1 cellular context compared by ENCODE assay signal in genomic region chr2:121689356-121689755, GRCh38.
TF ChIP-seq lines count a peak whose summit lies in the region.

No MANE protein-coding gene starts in this region.

TF ChIP-seq in HepG2, 621 proteins besides CTCF, POLR2A, EP300 and RAD21 (continued from another document):
- TF ChIP-seq E2F5 (CRISPR knock-in tag; conservative IDR thresholded peaks at IDR 0.05) (no peak), ESRRA (CRISPR knock-in tag; IDR thresholded peaks at IDR 0.05; ENCODE audit: low read depth) (no peak), ZNF44 (CRISPR knock-in tag; IDR thresholded peaks at IDR 0.05) (0 out of 2 replicates have a peak, but pooled peaks have one; percentile 29), NPAS2 (CRISPR knock-in tag; IDR thresholded peaks at IDR 0.05; ENCODE audit: borderline replicate concordance) (no peak), ZMYM4 (CRISPR knock-in tag; IDR thresholded peaks at IDR 0.05) (no peak), ZNF605 (CRISPR knock-in tag; IDR thresholded peaks at IDR 0.05) (0 out of 2 replicates have a peak, but pooled peaks have one; percentile 42), ELF3 (CRISPR knock-in tag; IDR thresholded peaks at IDR 0.05) (0 out of 2 replicates have a peak, but pooled peaks have one; percentile 20)
